13 cellular contexts compared by ENCODE assay signal in genomic region chr6:119476554-119476953, GRCh38.
A peak's percentile ranks its signal among the peaks of the same experiment; 100 is the strongest.
DNase-seq lines count a peak whose midpoint lies in the region; ATAC-seq and TF ChIP-seq lines count a peak whose summit lies in the region.
"Had no signal": no experiment of that assay in that cellular context is flagged by ENCODE, and none has a peak within 500 bp of the region (broad histone marks: within the 10 kb centered on the region; RNA-seq: fewer than 3 reads in every experiment).

No MANE protein-coding gene starts in this region.

- no peaks in the 10 kb centered on the region for H3K9me3 ChIP-seq in PC-3 (ENCODE audit: low read length)

- ATAC-seq in GM18868 (IDR thresholded peaks at IDR 0.05; ENCODE audit: unreplicated experiment) (peak; percentile 89), GM21723 (IDR thresholded peaks at IDR 0.05; ENCODE audit: unreplicated experiment) (peak; percentile 93), HG03342 (IDR thresholded peaks at IDR 0.05; ENCODE audit: unreplicated experiment) (peak; percentile 77), PC-3 (no peak)

- H3K9me2 ChIP-seq in PC-3 (replicated peaks; ENCODE audit: low read length): no peaks in the 10 kb centered on the region

- no peaks in the 10 kb centered on the region for H3K79me2 ChIP-seq in PC-3 (ENCODE audit: low read length)

- no peak overlapping the region for H3K4me2 ChIP-seq in PC-3 (ENCODE audit: low read length)

- H3F3A ChIP-seq in PC-3 (ENCODE audit: low read length, unreplicated experiment): no peaks in the 10 kb centered on the region

- no TSS peak for BruUV-seq in PC-3 (replicated peaks; lab: Mats Ljungman, UMichigan)

- POLR2A ChIA-PET in PC-3 (lab: Charles Lee; ENCODE audit: unreplicated experiment): no interaction called here

- H3K4me3 ChIP-seq in foreskin fibroblast (ENCODE audit: low read depth in 1 of 2, low read length in 2 of 2): no peak overlapping the region
- H3K4me3 ChIP-seq in PC-3 (ENCODE audit: low read length): no peak overlapping the region

- intact Hi-C loops in PC-3 (cut with micrococcal nuclease): no loop called here

- H3K36me3 ChIP-seq in PC-3 (ENCODE audit: low read depth, low read length): no peaks in the 10 kb centered on the region

- no peak overlapping the region for H2AFZ ChIP-seq in PC-3 (ENCODE audit: low read length)

- H4K20me1 ChIP-seq in PC-3 (ENCODE audit: low read length): no peaks in the 10 kb centered on the region

- no peak overlapping the region for H3K27ac ChIP-seq in PC-3 (ENCODE audit: low read length)

- CTCF ChIA-PET in PC-3 (lab: Charles Lee): interaction anchor here (0.6 kb wide), 1 partner anchor 118 kb away, joined by 3 read pairs; no protein-coding TSS in a partner anchor

- TF ChIP-seq CTCF in foreskin fibroblast (IDR thresholded peaks at IDR 0.05; ENCODE audit: low read depth, low read length) (no peak), PC-3 (conservative IDR thresholded peaks at IDR 0.05; ENCODE audit: low read depth, low read length) (no peak)

- H3K4me1 ChIP-seq in PC-3 (ENCODE audit: insufficient read depth, low read length): no peaks in the 10 kb centered on the region

- DNase-seq in foreskin fibroblast (peak; percentile 9 to 37), islet precursor cell (no peak), NCI-H1105 treated with DMSO at 0.1 percent for 48 hours (lab: John Stamatoyannopoulos, UW) (no peak), PC-3 (no peak)
- DNase-seq in stimulated activated CD4-positive, alpha-beta T cell treated with anti-CD3 and anti-CD28 coated beads, Interleukin-2, amount 100 ng/mL, for 24 hours: no peak
- DNase-seq: activated T-cell treated with anti-CD3 and anti-CD28 coated beads for 4 hours, COR-L47, head of caudate nucleus, Karpas-422, NCI-H446 had no signal

- no peak overlapping the region for H3K9ac ChIP-seq in PC-3 (ENCODE audit: low read length)

- H3K27me3 ChIP-seq in PC-3 (ENCODE audit: low read length): no peaks in the 10 kb centered on the region

Comparison
In these comparisons a context has a peak if more than half of its experiments do, and no peak if none do; other contexts are left out.
1. DNase-seq: peak in foreskin fibroblast (2 of 2); none in islet precursor cell (single experiment), NCI-H1105 treated with DMSO at 0.1 percent for 48 hours (single experiment), stimulated activated CD4-positive, alpha-beta T cell treated with anti-CD3 and anti-CD28 coated beads, Interleukin-2, amount 100 ng/mL, for 24 hours (0 of 2) and PC-3 (single experiment).